In the genomic region with DNA sequence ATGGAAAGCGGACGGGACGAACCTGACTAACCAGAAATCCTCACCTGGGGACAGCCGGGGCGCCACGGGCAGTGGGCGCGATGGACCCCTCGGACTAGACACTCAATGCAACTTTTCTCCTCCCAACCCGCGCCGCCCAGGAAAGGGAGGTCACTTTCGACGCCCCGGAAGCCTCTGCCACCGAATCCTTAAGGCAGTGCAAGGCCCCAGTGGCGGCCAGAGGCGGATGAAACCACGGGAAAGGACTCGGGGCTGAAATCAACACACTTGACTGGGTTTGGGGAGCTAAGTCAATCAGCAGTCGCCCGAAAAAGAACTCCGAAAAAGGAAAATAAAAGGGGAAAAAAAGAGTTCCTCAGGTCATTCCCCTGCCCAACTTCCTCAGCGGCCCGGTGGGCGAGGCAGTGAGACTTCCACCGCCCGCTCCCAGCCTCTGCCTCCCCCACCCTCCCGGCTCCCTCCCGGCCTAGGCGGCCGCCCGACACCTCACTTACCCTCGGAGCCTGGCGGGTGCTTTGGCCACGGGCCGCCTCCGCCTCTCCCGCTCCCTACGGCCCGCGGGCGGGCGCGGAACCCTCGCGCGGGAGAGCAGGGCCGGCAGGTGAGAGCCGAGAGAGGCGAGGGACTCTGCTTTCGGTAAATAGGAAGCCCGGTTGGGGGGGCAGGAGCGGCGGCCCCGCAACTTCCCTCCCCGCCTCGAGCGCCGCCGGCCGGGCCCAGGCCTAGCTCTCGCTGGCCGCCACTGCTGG, we compare ENCODE assay signal across 8 cellular contexts. TPM values are rescaled to one million over a fixed set of nuclear protein-coding genes. Genes with fewer than 3 reads are reported as not detected.
DNase-seq lines count a peak whose midpoint lies in the region; ATAC-seq and TF ChIP-seq lines count a peak whose summit lies in the region.

No MANE protein-coding gene starts in this region.

- DNase-seq in EL (peak; percentile 71), colonic mucosa (peak; percentile 79), left lung (peak; percentile 76 to 88), NCI-H446 (lab: John Stamatoyannopoulos, UW) (no peak)
- DNase-seq in stimulated activated CD4-positive, alpha-beta T cell treated with anti-CD3 and anti-CD28 coated beads, TNF-alpha, amount 100 ng/mL, for 24 hours (ENCODE audit: low read depth in 3 of 3) = peak; percentile 13 to 57 (median 28)

- no peak for TF ChIP-seq CTCF in WI38 (IDR thresholded peaks at IDR 0.05; ENCODE audit: low read depth, low read length)
- no peak for TF ChIP-seq CTCF in colonic mucosa (IDR thresholded peaks at IDR 0.05)
- TF ChIP-seq CTCF in left lung (IDR thresholded peaks at IDR 0.05) = no peak

- H3K27me3 ChIP-seq in HUES48 (ENCODE audit: control insufficient read depth, insufficient read depth, low read length) (no peaks in the 10 kb centered on the region), colonic mucosa (no peaks in the 10 kb centered on the region), left lung (no peaks in the 10 kb centered on the region)

- ATAC-seq in GM21447 (IDR thresholded peaks at IDR 0.05; ENCODE audit: unreplicated experiment) = peak; percentile 22
- ATAC-seq in left lung = peak; percentile 62

- H3K36me3 ChIP-seq in HUES48 (ENCODE audit: control insufficient read depth, insufficient read depth, low read length) (peaks cover 19% of the 10 kb centered on the region), colonic mucosa (no peaks in the 10 kb centered on the region), left lung (peaks cover 0 to 19% of the 10 kb centered on the region in 2 donors)

- H3K4me3 ChIP-seq in HUES48 (ENCODE audit: low read depth, low read length) = peak overlapping the region; percentile 94
- peak overlapping the region; percentile 85 for H3K4me3 ChIP-seq in WI38 (ENCODE audit: low read depth, low read length)
- peak overlapping the region; percentile 98 for H3K4me3 ChIP-seq in colonic mucosa
- peak overlapping the region; percentile 91 to 99 for H3K4me3 ChIP-seq in left lung

- peaks cover 15% of the 10 kb centered on the region; the same call in 1 of the 2 replicates for H3K4me1 ChIP-seq in HUES48 (ENCODE audit: control insufficient read depth, insufficient read depth, low read length)
- H3K4me1 ChIP-seq in colonic mucosa = peaks cover 13% of the 10 kb centered on the region
- peaks cover 13 to 60% of the 10 kb centered on the region in 2 donors for H3K4me1 ChIP-seq in left lung

- H3K9me3 ChIP-seq in HUES48 (ENCODE audit: control insufficient read depth, insufficient read depth, low read length) = no peaks in the 10 kb centered on the region
- H3K9me3 ChIP-seq in colonic mucosa = no peaks in the 10 kb centered on the region
- H3K9me3 ChIP-seq in left lung = no peaks in the 10 kb centered on the region

- intact Hi-C loops in colonic mucosa (cut with DNase I) (no loop called here), left lung (cut with DNase I) (no loop called here)

- H3K9ac ChIP-seq in HUES48 (ENCODE audit: low read depth, low read length) = peak overlapping the region; percentile 82
- H3K9ac ChIP-seq in colonic mucosa (ENCODE audit: low read depth in 2 of 2, low read length in 2 of 2) = peak overlapping the region; percentile 89 to 97

- peak overlapping the region; percentile 90 for H3K27ac ChIP-seq in HUES48 (ENCODE audit: low read depth, low read length)
- peak overlapping the region; percentile 95 for H3K27ac ChIP-seq in colonic mucosa
- peak overlapping the region; percentile 95 to 98 for H3K27ac ChIP-seq in left lung

RNA-seq across cellular contexts. Expression of a gene that starts 0.5 kb away (rescaled TPM):
- total RNA-seq in colonic mucosa = 10 to 100 TPM; 32.7 to 33.9 TPM
- 10 to 100 TPM; 28.2 to 35.6 TPM for total RNA-seq in left lung

Comparison
In these comparisons a context has a peak if more than half of its experiments do, and no peak if none do; other contexts are left out.
1. DNase-seq: peak in EL (single experiment), colonic mucosa (single experiment), left lung (2 of 2) and stimulated activated CD4-positive, alpha-beta T cell treated with anti-CD3 and anti-CD28 coated beads, TNF-alpha, amount 100 ng/mL, for 24 hours (3 of 3); none in NCI-H446 (0 of 2).
2. Peak in every context shown above with its lines, with median percentiles within 50 percentile points of each other: H3K27ac ChIP-seq and H3K4me3 ChIP-seq.